ENCODE assay signal across 9 cellular contexts in genomic region chr17:82699551-82699950, GRCh38. TPM values are rescaled to one million over a fixed set of nuclear protein-coding genes. Genes with fewer than 3 reads are reported as not detected.
A peak's percentile ranks its signal among the peaks of the same experiment; 100 is the strongest.
DNase-seq lines count a peak whose midpoint lies in the region; ATAC-seq lines count a peak whose summit lies in the region.
"Had no signal": no experiment of that assay in that cellular context is flagged by ENCODE, and none has a peak within 500 bp of the region (broad histone marks: within the 10 kb centered on the region; RNA-seq: fewer than 3 reads in every experiment).

No MANE protein-coding gene starts in this region.

- no peak overlapping the region for H3K27ac Mint-ChIP-seq in T-helper 1 cell treated with Interleukin-12 subunit alpha and Interleukin-12 subunit beta and Interleukin-4 antibody, amounts not matched to agents 30 μg/mL and 1 μg/mL, for 36 hours
- no peak overlapping the region for H3K27ac Mint-ChIP-seq in activated CD4-positive, alpha-beta memory T cell treated with anti-CD3 and anti-CD28 coated beads, Interleukin-2, amount 10 ng/mL, durations not matched to agents 7 days and 5 days
- H3K27ac Mint-ChIP-seq in stimulated activated effector memory CD8-positive, alpha-beta T cell treated with anti-CD3 and anti-CD28 coated beads, Interleukin-12 subunit alpha, Interleukin-12 subunit beta, amount 100 ng/mL, for 72 hours = no peak overlapping the region

- POLR2A ChIA-PET in activated CD4-positive, alpha-beta memory T cell treated with anti-CD3 and anti-CD28 coated beads, Interleukin-2, amount 10 ng/mL, durations not matched to agents 7 days and 5 days (lab: Charles Lee) = interaction anchor here (1.0 kb wide), 1 partner anchor 18 kb away, joined by 3 read pairs; no protein-coding TSS in a partner anchor

- peaks cover 14% of the 10 kb centered on the region for H3K27me3 Mint-ChIP-seq in T-helper 1 cell treated with Interleukin-12 subunit alpha and Interleukin-12 subunit beta and Interleukin-4 antibody, amounts not matched to agents 30 μg/mL and 1 μg/mL, for 36 hours (ENCODE audit: low read depth)
- peaks cover 21% of the 10 kb centered on the region for H3K27me3 Mint-ChIP-seq in activated CD4-positive, alpha-beta memory T cell treated with anti-CD3 and anti-CD28 coated beads, Interleukin-2, amount 10 ng/mL, durations not matched to agents 7 days and 5 days

- H3K4me1 Mint-ChIP-seq in T-helper 1 cell treated with Interleukin-12 subunit alpha and Interleukin-12 subunit beta and Interleukin-4 antibody, amounts not matched to agents 30 μg/mL and 1 μg/mL, for 36 hours (ENCODE audit: low read depth) = peaks cover 4% of the 10 kb centered on the region
- H3K4me1 Mint-ChIP-seq in activated CD4-positive, alpha-beta memory T cell treated with anti-CD3 and anti-CD28 coated beads, Interleukin-2, amount 10 ng/mL, durations not matched to agents 7 days and 5 days = peaks cover 12% of the 10 kb centered on the region
- peaks cover 5% of the 10 kb centered on the region for H3K4me1 Mint-ChIP-seq in stimulated activated effector memory CD8-positive, alpha-beta T cell treated with anti-CD3 and anti-CD28 coated beads, Interleukin-12 subunit alpha, Interleukin-12 subunit beta, amount 100 ng/mL, for 72 hours

- ATAC-seq in stimulated activated effector memory CD8-positive, alpha-beta T cell treated with anti-CD3 and anti-CD28 coated beads, Interleukin-12 subunit alpha, Interleukin-12 subunit beta, amount 100 ng/mL, for 72 hours = no peak
- no peak for ATAC-seq in HG02840 (IDR thresholded peaks at IDR 0.05; ENCODE audit: low FRiP score, unreplicated experiment)

- H3K27me3 ChIP-seq in iPS-15b (ENCODE audit: control insufficient read depth, insufficient read depth, low read length) = peaks cover 29% of the 10 kb centered on the region

- no peaks in the 10 kb centered on the region for H3K36me3 ChIP-seq in iPS-15b (ENCODE audit: control insufficient read depth, insufficient read depth, low read length)

- H3K36me3 Mint-ChIP-seq in T-helper 1 cell treated with Interleukin-12 subunit alpha and Interleukin-12 subunit beta and Interleukin-4 antibody, amounts not matched to agents 30 μg/mL and 1 μg/mL, for 36 hours (ENCODE audit: low read depth) = peaks cover under 1% of the 10 kb centered on the region
- peaks cover 5% of the 10 kb centered on the region for H3K36me3 Mint-ChIP-seq in activated CD4-positive, alpha-beta memory T cell treated with anti-CD3 and anti-CD28 coated beads, Interleukin-2, amount 10 ng/mL, durations not matched to agents 7 days and 5 days (ENCODE audit: low read depth)
- no peaks in the 10 kb centered on the region for H3K36me3 Mint-ChIP-seq in stimulated activated effector memory CD8-positive, alpha-beta T cell treated with anti-CD3 and anti-CD28 coated beads, Interleukin-12 subunit alpha, Interleukin-12 subunit beta, amount 100 ng/mL, for 72 hours

- H3K4me3 ChIP-seq in iPS-15b (ENCODE audit: low read depth, low read length) = peak overlapping the region; percentile 76

- H3K4me3 Mint-ChIP-seq in T-helper 1 cell treated with Interleukin-12 subunit alpha and Interleukin-12 subunit beta and Interleukin-4 antibody, amounts not matched to agents 30 μg/mL and 1 μg/mL, for 36 hours = peak overlapping the region; percentile 81
- H3K4me3 Mint-ChIP-seq in activated CD4-positive, alpha-beta memory T cell treated with anti-CD3 and anti-CD28 coated beads, Interleukin-2, amount 10 ng/mL, durations not matched to agents 7 days and 5 days = peak overlapping the region; percentile 73
- peak overlapping the region; percentile 70 for H3K4me3 Mint-ChIP-seq in stimulated activated effector memory CD8-positive, alpha-beta T cell treated with anti-CD3 and anti-CD28 coated beads, Interleukin-12 subunit alpha, Interleukin-12 subunit beta, amount 100 ng/mL, for 72 hours

- CTCF ChIA-PET in activated CD4-positive, alpha-beta memory T cell treated with anti-CD3 and anti-CD28 coated beads, Interleukin-2, amount 10 ng/mL, durations not matched to agents 7 days and 5 days (lab: Charles Lee) = no interaction called here

- DNase-seq in T-helper 1 cell (no peak), AG08395 (ENCODE audit: low spot score) (no peak), NCI-H524 treated with DMSO at 0.1 percent for 48 hours (lab: John Stamatoyannopoulos, UW) (no peak)
- DNase-seq in activated CD4-positive, alpha-beta memory T cell treated with anti-CD3 and anti-CD28 coated beads, Interleukin-2, amount 10 ng/mL, durations not matched to agents 7 days and 5 days = no peak
- DNase-seq in stimulated activated effector memory CD8-positive, alpha-beta T cell treated with anti-CD3 and anti-CD28 coated beads, Interleukin-12 subunit alpha, Interleukin-12 subunit beta, amount 100 ng/mL, for 72 hours (ENCODE audit: low spot score in 2 of 2) = no peak
- DNase-seq: activated CD4-positive, CD25-positive, alpha-beta regulatory T cell had no signal

- H3K9ac ChIP-seq in iPS-15b (ENCODE audit: low read depth, low read length) = no peak overlapping the region

- H3K9me3 Mint-ChIP-seq in T-helper 1 cell treated with Interleukin-12 subunit alpha and Interleukin-12 subunit beta and Interleukin-4 antibody, amounts not matched to agents 30 μg/mL and 1 μg/mL, for 36 hours = peaks cover 4% of the 10 kb centered on the region
- peaks cover 4% of the 10 kb centered on the region for H3K9me3 Mint-ChIP-seq in activated CD4-positive, alpha-beta memory T cell treated with anti-CD3 and anti-CD28 coated beads, Interleukin-2, amount 10 ng/mL, durations not matched to agents 7 days and 5 days
- peaks cover 3% of the 10 kb centered on the region for H3K9me3 Mint-ChIP-seq in stimulated activated effector memory CD8-positive, alpha-beta T cell treated with anti-CD3 and anti-CD28 coated beads, Interleukin-12 subunit alpha, Interleukin-12 subunit beta, amount 100 ng/mL, for 72 hours

- H3K9me3 ChIP-seq in iPS-15b (ENCODE audit: control insufficient read depth, insufficient read depth, low read length) = no peaks in the 10 kb centered on the region

- H3K4me1 ChIP-seq in iPS-15b (ENCODE audit: control insufficient read depth, insufficient read depth, low read length) = no peaks in the 10 kb centered on the region

RNA-seq across cellular contexts. Expression of gene RAB40B, which starts 1.1 kb away (rescaled TPM):
- 1 to 10 TPM; 1.4 to 2.0 TPM for total RNA-seq in activated CD4-positive, alpha-beta memory T cell treated with anti-CD3 and anti-CD28 coated beads, Interleukin-2, amount 10 ng/mL, durations not matched to agents 7 days and 5 days

RNA-seq across cellular contexts. Expression of gene FN3KRP, which starts 17.0 kb away (rescaled TPM):
- 10 to 100 TPM; 30.4 to 32.1 TPM for total RNA-seq in activated CD4-positive, alpha-beta memory T cell treated with anti-CD3 and anti-CD28 coated beads, Interleukin-2, amount 10 ng/mL, durations not matched to agents 7 days and 5 days

RNA-seq across cellular contexts. Expression of gene FN3K, which starts 35.9 kb away (rescaled TPM):
- total RNA-seq in activated CD4-positive, alpha-beta memory T cell treated with anti-CD3 and anti-CD28 coated beads, Interleukin-2, amount 10 ng/mL, durations not matched to agents 7 days and 5 days = 1 to 10 TPM; 2.4 to 3.7 TPM

RNA-seq across cellular contexts. Expression of gene WDR45B, which starts 51.3 kb away (rescaled TPM):
- total RNA-seq in activated CD4-positive, alpha-beta memory T cell treated with anti-CD3 and anti-CD28 coated beads, Interleukin-2, amount 10 ng/mL, durations not matched to agents 7 days and 5 days = 10 to 100 TPM; 41.0 to 42.9 TPM

RNA-seq across cellular contexts. Expression of gene TBCD, which starts 52.3 kb away (rescaled TPM):
- total RNA-seq in activated CD4-positive, alpha-beta memory T cell treated with anti-CD3 and anti-CD28 coated beads, Interleukin-2, amount 10 ng/mL, durations not matched to agents 7 days and 5 days = 100 to 1,000 TPM; 133 to 135 TPM
